8 cellular contexts compared by ENCODE assay signal in the genomic region with DNA sequence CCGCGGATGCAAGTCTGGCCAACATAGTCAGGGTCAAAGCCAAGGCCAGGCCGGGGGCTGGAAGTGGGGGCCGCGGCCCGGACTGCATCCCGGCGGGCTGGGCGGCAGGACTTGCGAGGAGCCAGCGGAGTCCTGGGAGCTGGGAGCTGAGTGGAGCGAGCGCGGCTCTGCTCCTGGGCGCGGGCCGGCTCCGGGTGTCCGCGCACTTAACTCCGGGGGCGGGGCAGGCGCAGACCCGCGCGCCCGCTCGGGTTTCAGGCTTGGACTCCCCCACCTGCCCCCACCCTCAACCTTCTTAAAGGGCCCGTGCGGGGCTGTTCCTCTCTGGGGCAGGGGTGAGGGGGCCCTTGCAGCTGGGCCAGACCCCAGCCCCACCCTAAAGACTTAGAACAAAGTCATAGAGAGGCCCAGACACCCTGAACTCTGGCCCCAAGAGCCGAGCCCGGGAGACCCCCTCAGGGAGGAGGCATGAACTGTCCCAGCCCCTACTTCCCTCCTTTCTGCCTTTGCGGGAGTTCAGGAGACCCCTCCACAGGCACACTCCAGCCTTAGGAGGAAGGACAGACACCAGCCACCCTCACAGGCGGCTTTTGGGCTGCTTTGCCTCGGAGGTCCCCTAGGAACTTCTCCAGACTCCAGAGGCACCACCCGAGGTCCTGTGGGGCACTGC. TPM values are rescaled to one million over a fixed set of nuclear protein-coding genes. Genes with fewer than 3 reads are reported as not detected.
DNase-seq lines count a peak whose midpoint lies in the region; ATAC-seq and TF ChIP-seq lines count a peak whose summit lies in the region.

CSPG4 (minus strand) TSS at position 181 of the 670 bp plus-strand sequence; CDS start at position 88, 93 bp downstream.

- H3K27ac Mint-ChIP-seq in immature natural killer cell: no peak within 1 kb of the TSS
- no peak within 1 kb of the TSS for H3K27ac Mint-ChIP-seq in activated T-helper 17 cell treated with anti-CD3 and anti-CD28 coated beads, Interleukin-2, amount 50 U/mL, for 72 hours

- H3K9me3 ChIP-seq in WERI-Rb-1 (ENCODE audit: severe bottlenecking) (no peaks in the 10 kb centered on the region), left ventricle myocardium inferior (replicated peaks) (no peaks in the 10 kb centered on the region)

- no peaks in the 10 kb centered on the region for H3K27me3 ChIP-seq in WERI-Rb-1 (ENCODE audit: insufficient read depth, low read depth, severe bottlenecking)
- peaks cover 8% of the 10 kb centered on the region for H3K27me3 ChIP-seq in left ventricle myocardium inferior (ENCODE audit: low read depth)

- TF ChIP-seq CTCF in WERI-Rb-1 (IDR thresholded peaks at IDR 0.05; ENCODE audit: low read depth, low read length) (no peak), left ventricle myocardium inferior (IDR thresholded peaks at IDR 0.05; ENCODE audit: borderline replicate concordance) (no peak)

- DNase-seq in GM04504 (ENCODE audit: low read depth) (peak; percentile 39), WERI-Rb-1 (no peak), left ventricle myocardium inferior (peak; percentile 72), sciatic nerve (ENCODE audit: low spot score) (peak; percentile 82), immature natural killer cell (no peak), kidney tubule cell (ENCODE audit: low spot score) (no peak), DMS 273 (lab: John Stamatoyannopoulos, UW; ENCODE audit: unreplicated experiment) (no peak)

- H3K4me3 Mint-ChIP-seq in immature natural killer cell: no peak within 1 kb of the TSS
- H3K4me3 Mint-ChIP-seq in activated T-helper 17 cell treated with anti-CD3 and anti-CD28 coated beads, Interleukin-2, amount 50 U/mL, for 72 hours: no peak within 1 kb of the TSS

- peaks cover 0 to 3% (median 0%) of the 10 kb centered on the region in 3 donors for H3K36me3 Mint-ChIP-seq in immature natural killer cell
- no peaks in the 10 kb centered on the region for H3K36me3 Mint-ChIP-seq in activated T-helper 17 cell treated with anti-CD3 and anti-CD28 coated beads, Interleukin-2, amount 50 U/mL, for 72 hours (ENCODE audit: low read depth)

- H3K4me1 ChIP-seq in left ventricle myocardium inferior: peaks cover 33% of the 10 kb centered on the region

- H3K4me3 ChIP-seq in WERI-Rb-1 (ENCODE audit: low read depth, low read length): peak within 1 kb of the TSS; percentile 30
- H3K4me3 ChIP-seq in left ventricle myocardium inferior: peak within 1 kb of the TSS; percentile 66

- peak; percentile 79 for ATAC-seq in sciatic nerve
- ATAC-seq in activated T-helper 17 cell treated with anti-CD3 and anti-CD28 coated beads, Interleukin-2, amount 50 U/mL, for 72 hours (replicated peaks): no peak

- peaks cover 0 to 7% (median 6%) of the 10 kb centered on the region in 3 donors for H3K27me3 Mint-ChIP-seq in immature natural killer cell (ENCODE audit: low read depth in 3 of 3)
- H3K27me3 Mint-ChIP-seq in activated T-helper 17 cell treated with anti-CD3 and anti-CD28 coated beads, Interleukin-2, amount 50 U/mL, for 72 hours: peaks cover 10% of the 10 kb centered on the region

- intact Hi-C loops in left ventricle myocardium inferior (cut with micrococcal nuclease): no loop called here
- intact Hi-C loops in sciatic nerve (cut with DNase I): no loop called here

- no peaks in the 10 kb centered on the region for H3K36me3 ChIP-seq in WERI-Rb-1
- H3K36me3 ChIP-seq in left ventricle myocardium inferior: no peaks in the 10 kb centered on the region

- no peaks in the 10 kb centered on the region for H3K4me1 Mint-ChIP-seq in immature natural killer cell
- no peaks in the 10 kb centered on the region for H3K4me1 Mint-ChIP-seq in activated T-helper 17 cell treated with anti-CD3 and anti-CD28 coated beads, Interleukin-2, amount 50 U/mL, for 72 hours

- H3K9me3 Mint-ChIP-seq in immature natural killer cell: no peaks in the 10 kb centered on the region
- H3K9me3 Mint-ChIP-seq in activated T-helper 17 cell treated with anti-CD3 and anti-CD28 coated beads, Interleukin-2, amount 50 U/mL, for 72 hours: no peaks in the 10 kb centered on the region

- no peak within 1 kb of the TSS for H3K27ac ChIP-seq in WERI-Rb-1
- H3K27ac ChIP-seq in left ventricle myocardium inferior (replicated peaks): peak within 1 kb of the TSS; percentile 74

RNA-seq across cellular contexts. Expression of gene CSPG4, which starts in this region (rescaled TPM):
- total RNA-seq in left ventricle myocardium inferior (9.1 TPM), sciatic nerve (57.5 TPM)
- polyA plus RNA-seq in immature natural killer cell: under 1 TPM in 2 of 3 donors, not detected in 1; 0.12 to 0.18 TPM
- under 1 TPM in 1 of 2 donors, not detected in 1; 0.02 TPM for total RNA-seq in activated T-helper 17 cell treated with anti-CD3 and anti-CD28 coated beads, Interleukin-2, amount 50 U/mL, for 72 hours

Comparison
In these comparisons a context has a peak if more than half of its experiments do, and no peak if none do; other contexts are left out.
1. DNase-seq: peak in GM04504 (single experiment), left ventricle myocardium inferior (single experiment) and sciatic nerve (single experiment); none in WERI-Rb-1 (single experiment), immature natural killer cell (0 of 3), kidney tubule cell (single experiment) and DMS 273 (single experiment).